28 cellular contexts compared by ENCODE assay signal in genomic region chr15:61651267-61651666, GRCh38.
"Had no signal": no experiment of that assay in that cellular context is flagged by ENCODE, and none has a peak within 500 bp of the region (broad histone marks: within the 10 kb centered on the region; RNA-seq: fewer than 3 reads in every experiment).

No MANE protein-coding gene starts in this region.

- H3K36me3 Mint-ChIP-seq: immature natural killer cell; naive thymus-derived CD8-positive, alpha-beta T cell; stimulated activated memory B cell treated with anti-CD40 and anti-IgM and Interleukin-4, amounts not matched to agents 10 μg/mL and 1 μg/mL and 100 μg/mL, for 72 hours had no signal

- H3K36me3 ChIP-seq: left lung, lower lobe of right lung, neutrophil, right atrium auricular region, right lobe of liver, tibial nerve, upper lobe of left lung, uterus had no signal

- H3K9ac ChIP-seq: parathyroid adenoma had no signal

- ATAC-seq: left colon; left lung; lower lobe of right lung; naive thymus-derived CD8-positive, alpha-beta T cell; right lobe of liver; stimulated activated memory B cell treated with anti-CD40 and anti-IgM and Interleukin-4, amounts not matched to agents 10 μg/mL and 1 μg/mL and 100 μg/mL, for 72 hours; stimulated activated naive CD8-positive, alpha-beta T cell treated with anti-CD3 and anti-CD28 coated beads, Interleukin-15, amount 100 ng/mL, for 72 hours had no signal

- H3K4me1 ChIP-seq: left lung, lower lobe of right lung, parathyroid adenoma, right lobe of liver, upper lobe of left lung had no signal

- DNase-seq: hippocampal formation; immature natural killer cell; kidney; left colon; left lung; lower lobe of right lung; mammary epithelial cell; mesenchymal stem cell; naive thymus-derived CD8-positive, alpha-beta T cell; occipital lobe; right lobe of liver; stimulated activated CD4-positive, alpha-beta T cell treated with anti-CD3 and anti-CD28 coated beads, Interleukin-1b, Interleukin-23, amount 100 ng/mL, for 48 hours; stimulated activated CD4-positive, alpha-beta T cell treated with anti-CD3 and anti-CD28 coated beads, Interleukin-2, amount 100 ng/mL, for 48 hours; stimulated activated CD4-positive, alpha-beta T cell treated with anti-CD3 and anti-CD28 coated beads, Interleukin-4, amount 100 ng/mL, for 4 hours; stimulated activated CD8-positive, alpha-beta memory T cell treated with anti-CD3 and anti-CD28 coated beads, Interleukin-4, amount 100 ng/mL, for 48 hours; stimulated activated naive CD4-positive, alpha-beta T cell treated with Interleukin-2 at 50 U/mL for 16 hours; stimulated activated naive CD8-positive, alpha-beta T cell treated with anti-CD3 and anti-CD28 coated beads, Interleukin-15, amount 100 ng/mL, for 72 hours; substantia nigra; upper lobe of left lung; uterus had no signal

- H3K4me3 Mint-ChIP-seq: immature natural killer cell; naive thymus-derived CD8-positive, alpha-beta T cell; nephron; neural crest cell; stimulated activated memory B cell treated with anti-CD40 and anti-IgM and Interleukin-4, amounts not matched to agents 10 μg/mL and 1 μg/mL and 100 μg/mL, for 72 hours; stimulated activated naive CD8-positive, alpha-beta T cell treated with anti-CD3 and anti-CD28 coated beads, Interleukin-15, amount 100 ng/mL, for 72 hours had no signal

- H3K9me3 Mint-ChIP-seq: nephron; neural crest cell; stimulated activated memory B cell treated with anti-CD40 and anti-IgM and Interleukin-4, amounts not matched to agents 10 μg/mL and 1 μg/mL and 100 μg/mL, for 72 hours; stimulated activated naive CD8-positive, alpha-beta T cell treated with anti-CD3 and anti-CD28 coated beads, Interleukin-15, amount 100 ng/mL, for 72 hours had no signal

- H3K4me1 Mint-ChIP-seq: immature natural killer cell; naive thymus-derived CD8-positive, alpha-beta T cell; nephron; stimulated activated memory B cell treated with anti-CD40 and anti-IgM and Interleukin-4, amounts not matched to agents 10 μg/mL and 1 μg/mL and 100 μg/mL, for 72 hours; stimulated activated naive CD8-positive, alpha-beta T cell treated with anti-CD3 and anti-CD28 coated beads, Interleukin-15, amount 100 ng/mL, for 72 hours had no signal

- H2AFZ ChIP-seq: parathyroid adenoma had no signal

- H3K27me3 Mint-ChIP-seq: stimulated activated memory B cell treated with anti-CD40 and anti-IgM and Interleukin-4, amounts not matched to agents 10 μg/mL and 1 μg/mL and 100 μg/mL, for 72 hours; stimulated activated naive CD8-positive, alpha-beta T cell treated with anti-CD3 and anti-CD28 coated beads, Interleukin-15, amount 100 ng/mL, for 72 hours had no signal

- H3K4me2 ChIP-seq: smooth muscle cell had no signal

- H3K79me2 ChIP-seq: parathyroid adenoma had no signal

- H3K27ac Mint-ChIP-seq: immature natural killer cell; nephron; stimulated activated memory B cell treated with anti-CD40 and anti-IgM and Interleukin-4, amounts not matched to agents 10 μg/mL and 1 μg/mL and 100 μg/mL, for 72 hours had no signal

- H3K27ac ChIP-seq: left lung, lower lobe of right lung, neutrophil, parathyroid adenoma, right atrium auricular region, right lobe of liver, tibial nerve, upper lobe of left lung had no signal

- H3K4me3 ChIP-seq: left lung, lower lobe of right lung, right atrium auricular region, right lobe of liver, smooth muscle cell, tibial nerve, upper lobe of left lung, uterus had no signal

- H3K9me3 ChIP-seq: left lung, lower lobe of right lung, neutrophil, right atrium auricular region, right lobe of liver, tibial nerve, upper lobe of left lung, uterus had no signal

- H3K27me3 ChIP-seq: left lung, right atrium auricular region, right lobe of liver, tibial nerve, upper lobe of left lung, uterus had no signal
